Comparison of ENCODE assay signal across 10 cellular contexts in genomic region chr2:112150447-112150846, GRCh38. TPM values are rescaled to one million over a fixed set of nuclear protein-coding genes. Genes with fewer than 3 reads are reported as not detected.
DNase-seq lines count a peak whose midpoint lies in the region; ATAC-seq, FAIRE-seq and TF ChIP-seq lines count a peak whose summit lies in the region.
"Had no signal": no experiment of that assay in that cellular context is flagged by ENCODE, and none has a peak within 500 bp of the region (broad histone marks: within the 10 kb centered on the region; RNA-seq: fewer than 3 reads in every experiment).

No MANE protein-coding gene starts in this region.

- TF ChIP-seq CTCF in cardiac fibroblast (IDR thresholded peaks at IDR 0.05; ENCODE audit: low read depth, low read length), result no peak

- H3K4me3 ChIP-seq in cardiac fibroblast (replicated peaks in 1 of 2; ENCODE audit: low read depth in 2 of 2, low read length in 2 of 2), result no peak overlapping the region
- H3K4me3 ChIP-seq: mucosa of descending colon had no signal

- no peak for ATAC-seq in left lobe of liver
- no peak for ATAC-seq in stimulated activated naive CD8-positive, alpha-beta T cell treated with anti-CD3 and anti-CD28 coated beads, Interleukin-15, Interleukin-2, amounts not matched to agents 100 U/mL and 50 U/mL, for 24 hours
- ATAC-seq: mucosa of descending colon had no signal

- peak; percentile 40 for DNase-seq in activated CD8-positive, alpha-beta memory T cell treated with anti-CD3 and anti-CD28 coated beads for 24 hours
- no peak for DNase-seq in activated CD8-positive, alpha-beta memory T cell treated with anti-CD3 and anti-CD28 coated beads, Interleukin-2, amount 50 U/mL, for 4 hours
- DNase-seq in cardiac fibroblast (ENCODE audit: low read depth in 2 of 2) (peak; percentile 88 to 96), left lobe of liver (ENCODE audit: low spot score) (peak; percentile 11), urothelium cell line (ENCODE audit: low spot score) (no peak), retina (no peak), DMS 273 (lab: John Stamatoyannopoulos, UW; ENCODE audit: unreplicated experiment) (no peak)
- DNase-seq in stimulated activated naive CD8-positive, alpha-beta T cell treated with anti-CD3 and anti-CD28 coated beads, Interleukin-15, Interleukin-2, amounts not matched to agents 100 U/mL and 50 U/mL, for 24 hours, result no peak
- DNase-seq: mucosa of descending colon had no signal

- peak; percentile 72 for FAIRE-seq in urothelium cell line (lab: Jason Lieb, UNC)
- FAIRE-seq: GM12892 had no signal

RNA-seq across cellular contexts. Expression of gene FBLN7, which starts 12.3 kb away (rescaled TPM):
- total RNA-seq in left lobe of liver, result 5.1 TPM

Comparison
In these comparisons a context has a peak if more than half of its experiments do, and no peak if none do; other contexts are left out.
1. DNase-seq: peak in activated CD8-positive, alpha-beta memory T cell treated with anti-CD3 and anti-CD28 coated beads for 24 hours (single experiment), cardiac fibroblast (2 of 2) and left lobe of liver (single experiment); none in activated CD8-positive, alpha-beta memory T cell treated with anti-CD3 and anti-CD28 coated beads, Interleukin-2, amount 50 U/mL, for 4 hours (single experiment), urothelium cell line (single experiment), retina (single experiment), DMS 273 (single experiment) and stimulated activated naive CD8-positive, alpha-beta T cell treated with anti-CD3 and anti-CD28 coated beads, Interleukin-15, Interleukin-2, amounts not matched to agents 100 U/mL and 50 U/mL, for 24 hours (single experiment).